In the genomic region with DNA sequence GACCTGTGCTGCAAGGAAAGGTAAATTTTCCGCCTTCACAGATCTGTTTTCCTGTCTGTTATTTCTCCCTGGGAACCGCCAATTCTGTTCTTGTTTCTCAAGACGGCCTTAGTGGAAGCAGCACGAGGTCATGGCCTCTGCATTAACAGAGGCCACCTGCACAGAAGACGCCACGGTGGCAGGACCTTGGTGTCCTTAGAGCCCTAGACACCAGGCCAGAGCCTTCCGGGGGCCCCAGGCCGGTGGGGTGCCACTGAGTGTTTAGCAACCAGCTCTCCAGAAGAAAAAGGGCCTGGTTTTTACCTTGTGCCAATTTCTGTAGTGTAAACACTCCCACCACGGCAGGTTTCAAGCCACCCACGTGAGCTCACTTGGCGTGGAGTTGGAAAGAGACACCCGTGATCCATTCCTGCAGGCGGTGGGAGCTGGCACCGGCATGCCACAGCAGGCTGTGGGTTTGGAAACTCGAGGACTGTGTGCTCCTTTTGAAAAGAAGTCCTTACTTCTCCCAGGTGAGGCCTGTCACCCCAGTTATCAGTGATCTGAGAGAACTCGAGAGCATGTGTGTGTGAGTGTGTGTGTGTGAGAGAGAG, we compare ENCODE assay signal across 17 cellular contexts.
DNase-seq lines count a peak whose midpoint lies in the region; ATAC-seq and TF ChIP-seq lines count a peak whose summit lies in the region.
"Had no signal": no experiment of that assay in that cellular context is flagged by ENCODE, and none has a peak within 500 bp of the region (broad histone marks: within the 10 kb centered on the region; RNA-seq: fewer than 3 reads in every experiment).

No MANE protein-coding gene starts in this region.

- H3K27me3 ChIP-seq in right cardiac atrium (ENCODE audit: control insufficient read depth, insufficient read depth) (no peaks in the 10 kb centered on the region), neutrophil (no peaks in the 10 kb centered on the region)

- H3K9me3 Mint-ChIP-seq in chondrocyte (ENCODE audit: low read depth) = no peaks in the 10 kb centered on the region
- H3K9me3 Mint-ChIP-seq: CD4-positive, alpha-beta T cell had no signal

- H3K4me1 ChIP-seq in right cardiac atrium (ENCODE audit: control insufficient read depth, insufficient read depth, low read length) = no peaks in the 10 kb centered on the region
- H3K4me1 ChIP-seq in neutrophil (ENCODE audit: control insufficient read depth in 1 of 2, insufficient read depth in 1 of 2, low read depth in 1 of 2, low read length in 1 of 2) = peaks cover 86 to 88% of the 10 kb centered on the region in 2 experiments
- H3K4me1 ChIP-seq: Caco-2 had no signal

- no peaks in the 10 kb centered on the region for H3K36me3 Mint-ChIP-seq in chondrocyte (ENCODE audit: low read depth)

- H3K9me3 ChIP-seq in right cardiac atrium (ENCODE audit: control insufficient read depth, low read length) = no peaks in the 10 kb centered on the region
- H3K9me3 ChIP-seq in neutrophil = no peaks in the 10 kb centered on the region
- H3K9me3 ChIP-seq: Caco-2 had no signal

- H3K4me3 Mint-ChIP-seq in chondrocyte (ENCODE audit: unreplicated experiment) = no peak overlapping the region
- H3K4me3 Mint-ChIP-seq: B cell; CD4-positive, alpha-beta T cell; HFFc6; IgD-negative memory B cell had no signal

- TF ChIP-seq CTCF in chondrocyte (IDR thresholded peaks at IDR 0.05) (no peak), neutrophil (IDR thresholded peaks at IDR 0.05) (no peak)

- no peak overlapping the region for H3K27ac Mint-ChIP-seq in chondrocyte (ENCODE audit: unreplicated experiment)
- H3K27ac Mint-ChIP-seq: B cell; CD4-positive, alpha-beta T cell; HFFc6; IgD-negative memory B cell had no signal

- no peak overlapping the region for H3K4me3 ChIP-seq in right cardiac atrium (ENCODE audit: low read length)
- peak overlapping the region; percentile 46 to 57 for H3K4me3 ChIP-seq in neutrophil (ENCODE audit: low read depth in 1 of 2, low read length in 1 of 2)

- intact Hi-C loops in Right ventricle myocardium inferior (cut with DNase I) (no loop called here), right cardiac atrium (cut with DNase I) (no loop called here)

- no peak overlapping the region for H3K27ac ChIP-seq in right cardiac atrium (ENCODE audit: low read length)
- H3K27ac ChIP-seq in neutrophil = peak overlapping the region; percentile 99
- H3K27ac ChIP-seq: C4-2B had no signal

- no peaks in the 10 kb centered on the region for H3K4me1 Mint-ChIP-seq in chondrocyte (ENCODE audit: low read depth)
- H3K4me1 Mint-ChIP-seq: B cell, IgD-negative memory B cell had no signal

- DNase-seq in Right ventricle myocardium inferior (ENCODE audit: missing footprints) (peak; percentile 63), right cardiac atrium (no peak), chondrocyte (ENCODE audit: low spot score) (peak; percentile 87), NCI-H187 (lab: John Stamatoyannopoulos, UW) (no peak), NCI-H2107 (lab: John Stamatoyannopoulos, UW) (no peak)
- DNase-seq: Caco-2; CD4-positive, alpha-beta T cell; GDM1; GOT3; H7; HFFc6 had no signal

- ATAC-seq in Right ventricle myocardium inferior = no peak
- ATAC-seq in right cardiac atrium = no peak
- ATAC-seq: HCT116, HepG2 had no signal

- WGBS in right cardiac atrium = 87% methylated on average over 16 of the region's 16 CpGs

- H3K36me3 ChIP-seq in neutrophil = no peaks in the 10 kb centered on the region

- peaks cover 2% of the 10 kb centered on the region for H3K27me3 Mint-ChIP-seq in chondrocyte (ENCODE audit: low read depth)
- H3K27me3 Mint-ChIP-seq: B cell; CD4-positive, alpha-beta T cell had no signal

Comparison
In these comparisons a context has a peak if more than half of its experiments do, and no peak if none do; other contexts are left out.
1. DNase-seq: peak in Right ventricle myocardium inferior (single experiment) and chondrocyte (single experiment); none in right cardiac atrium (0 of 3), NCI-H187 (0 of 2) and NCI-H2107 (single experiment).